ENCODE assay signal across 1 cellular context in genomic region chr11:77107950-77108349, GRCh38.
TF ChIP-seq lines count a peak whose summit lies in the region.

No MANE protein-coding gene starts in this region.

TF ChIP-seq in H1, 55 proteins besides CTCF, POLR2A, EP300 and RAD21:
- TF ChIP-seq HDAC6 (IDR thresholded peaks at IDR 0.05; ENCODE audit: low read depth, low read length) (no peak), GTF2F1 (IDR thresholded peaks at IDR 0.05; ENCODE audit: borderline replicate concordance, low read depth, low read length) (no peak), TAF7 (optimal IDR thresholded peaks at IDR 0.05; ENCODE audit: borderline replicate concordance, low read depth, low read length) (no peak), EGR1 (IDR thresholded peaks at IDR 0.05; ENCODE audit: borderline replicate concordance, low read depth, low read length) (no peak), NRF1 (IDR thresholded peaks at IDR 0.05; ENCODE audit: low read depth, low read length) (no peak), HDAC2 (IDR thresholded peaks at IDR 0.05; ENCODE audit: borderline replicate concordance in 1 of 2, low read depth in 2 of 2, low read length in 2 of 2) (no peak), CHD2 (IDR thresholded peaks at IDR 0.05; ENCODE audit: low read length) (no peak), SP2 (IDR thresholded peaks at IDR 0.05; ENCODE audit: low read length) (no peak), BRCA1 (IDR thresholded peaks at IDR 0.05; ENCODE audit: low read depth, low read length) (no peak), BACH1 (IDR thresholded peaks at IDR 0.05; ENCODE audit: low read length) (no peak), NANOG (IDR thresholded peaks at IDR 0.05; ENCODE audit: insufficient read depth, low read depth, low read length, poor library complexity, severe bottlenecking) (no peak), ZNF274 (IDR thresholded peaks at IDR 0.05; ENCODE audit: borderline replicate concordance, extremely low read depth, low read length) (no peak), SP4 (IDR thresholded peaks at IDR 0.05; ENCODE audit: low read length) (no peak), ATF2 (IDR thresholded peaks at IDR 0.05; ENCODE audit: low read length) (no peak), POU5F1 (IDR thresholded peaks at IDR 0.05; ENCODE audit: low read depth, low read length) (no peak)
- TF ChIP-seq, protein P1, sequence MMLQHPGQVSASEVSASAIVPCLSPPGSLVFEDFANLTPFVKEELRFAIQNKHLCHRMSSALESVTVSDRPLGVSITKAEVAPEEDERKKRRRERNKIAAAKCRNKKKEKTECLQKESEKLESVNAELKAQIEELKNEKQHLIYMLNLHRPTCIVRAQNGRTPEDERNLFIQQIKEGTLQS (IDR thresholded peaks at IDR 0.05; ENCODE audit: insufficient read depth, low read depth, low read length) = no peak
